ENCODE assay signal across 24 cellular contexts in the genomic region with DNA sequence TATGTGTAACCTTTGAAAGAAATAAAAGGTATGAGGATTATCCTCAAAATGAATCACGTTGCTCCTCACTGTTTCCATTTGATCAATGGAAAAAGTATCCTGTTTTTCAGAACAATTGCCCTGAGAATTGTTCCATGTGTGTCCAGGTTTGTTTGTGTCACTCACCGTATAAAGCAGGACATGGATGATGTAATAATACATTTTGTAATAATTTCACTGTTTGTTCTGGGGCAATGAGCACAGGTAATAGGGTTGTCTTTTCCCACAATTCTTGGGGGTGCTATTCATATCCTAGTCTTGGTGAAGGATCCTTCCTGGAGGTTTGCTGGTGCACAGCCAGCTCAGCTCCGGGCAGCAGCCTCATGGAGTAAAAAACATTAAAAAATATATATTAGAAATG.
"Had no signal": no experiment of that assay in that cellular context is flagged by ENCODE, and none has a peak within 500 bp of the region (broad histone marks: within the 10 kb centered on the region; RNA-seq: fewer than 3 reads in every experiment).

No MANE protein-coding gene starts in this region.

- H3K9me3 ChIP-seq: gastrocnemius medialis, lower lobe of right lung, neutrophil, psoas muscle, sigmoid colon, stomach, thyroid gland, vagina had no signal

- H3K4me3 Mint-ChIP-seq: memory B cell; natural killer cell; neural crest cell; stimulated activated effector memory CD8-positive, alpha-beta T cell treated with anti-CD3 and anti-CD28 coated beads, Interleukin-12 subunit alpha, Interleukin-12 subunit beta, amount 100 ng/mL, for 72 hours had no signal

- H3K36me3 Mint-ChIP-seq: memory B cell; natural killer cell; stimulated activated effector memory CD8-positive, alpha-beta T cell treated with anti-CD3 and anti-CD28 coated beads, Interleukin-12 subunit alpha, Interleukin-12 subunit beta, amount 100 ng/mL, for 72 hours had no signal

- H3K27me3 Mint-ChIP-seq: memory B cell had no signal

- H3K36me3 ChIP-seq: gastrocnemius medialis, lower lobe of right lung, neutrophil, sigmoid colon, stomach, thyroid gland, vagina had no signal

- ATAC-seq: gastrocnemius medialis; left ventricle myocardium superior; lower lobe of right lung; natural killer cell; psoas muscle; right cardiac atrium; stimulated activated effector memory CD8-positive, alpha-beta T cell treated with anti-CD3 and anti-CD28 coated beads, Interleukin-12 subunit alpha, Interleukin-12 subunit beta, amount 100 ng/mL, for 72 hours had no signal

- FAIRE-seq: endothelial cell of umbilical vein, keratinocyte had no signal

- DNase-seq: dermis blood vessel endothelial cell; effector memory CD4-positive, alpha-beta T cell; gastrocnemius medialis; head of caudate nucleus; left ventricle myocardium superior; lower lobe of right lung; natural killer cell; posterior cingulate gyrus; psoas muscle; right cardiac atrium; sigmoid colon; stimulated activated CD4-positive, alpha-beta T cell treated with anti-CD3 and anti-CD28 coated beads, Interleukin-2, amount 100 ng/mL, for 24 hours; stimulated activated CD4-positive, alpha-beta T cell treated with anti-CD3 and anti-CD28 coated beads, Interleukin-4, amount 100 ng/mL, for 24 hours; stimulated activated naive CD4-positive, alpha-beta T cell treated with Interleukin-2 at 50 U/mL for 16 hours; stomach; thyroid gland had no signal

- H3K27ac Mint-ChIP-seq: memory B cell; natural killer cell; stimulated activated effector memory CD8-positive, alpha-beta T cell treated with anti-CD3 and anti-CD28 coated beads, Interleukin-12 subunit alpha, Interleukin-12 subunit beta, amount 100 ng/mL, for 72 hours had no signal

- H3K4me3 ChIP-seq: coronary artery, gastrocnemius medialis, lower lobe of right lung, psoas muscle, sigmoid colon, stomach, thyroid gland, vagina had no signal

- H3K27me3 ChIP-seq: gastrocnemius medialis, neutrophil, sigmoid colon, stomach, thyroid gland, vagina had no signal

- H3K4me1 Mint-ChIP-seq: memory B cell; natural killer cell; stimulated activated effector memory CD8-positive, alpha-beta T cell treated with anti-CD3 and anti-CD28 coated beads, Interleukin-12 subunit alpha, Interleukin-12 subunit beta, amount 100 ng/mL, for 72 hours had no signal

- H3K4me1 ChIP-seq: gastrocnemius medialis, lower lobe of right lung, psoas muscle, sigmoid colon, stomach, thyroid gland, vagina had no signal

- H3K9me3 Mint-ChIP-seq: natural killer cell; stimulated activated effector memory CD8-positive, alpha-beta T cell treated with anti-CD3 and anti-CD28 coated beads, Interleukin-12 subunit alpha, Interleukin-12 subunit beta, amount 100 ng/mL, for 72 hours had no signal

- H3K27ac ChIP-seq: coronary artery, gastrocnemius medialis, lower lobe of right lung, neutrophil, psoas muscle, sigmoid colon, stomach, thyroid gland, vagina had no signal
